ENCODE assay signal across 24 cellular contexts in genomic region chr10:111379521-111379920, GRCh38.
"Had no signal": no experiment of that assay in that cellular context is flagged by ENCODE, and none has a peak within 500 bp of the region (broad histone marks: within the 10 kb centered on the region; RNA-seq: fewer than 3 reads in every experiment).

No MANE protein-coding gene starts in this region.

- DNase-seq: activated B cell treated with CpG ODN at 0.5 μM for 24 hours; activated CD4-positive, alpha-beta T cell treated with anti-CD3 and anti-CD28 coated beads for 1 hour; activated CD4-positive, alpha-beta T cell treated with anti-CD3 and anti-CD28 coated beads, Interleukin-2, amount 10 ng/mL, durations not matched to agents 24 days and 14 days; activated CD4-positive, alpha-beta T cell treated with anti-CD3 and anti-CD28 coated beads, Interleukin-2, amount 50 U/mL, for 48 hours; activated CD8-positive, alpha-beta memory T cell treated with anti-CD3 and anti-CD28 coated beads, Interleukin-2, amount 10 ng/mL, durations not matched to agents 7 days and 5 days; activated effector memory CD4-positive, alpha-beta T cell treated with Interleukin-2 at 50 U/mL for 16 hours; activated naive CD4-positive, alpha-beta T cell; activated T-cell treated with anti-CD3 and anti-CD28 coated beads, Interleukin-2, amount 50 U/mL, for 24 hours; aorta; MG63; MV-4-11; NCI-H1105; NCI-H1436; NCI-H1694 treated with DMSO at 0.1 percent for 48 hours; NCI-H2029 treated with DMSO at 0.1 percent for 48 hours; NCI-H446; NCI-H524; PC-3; SIG-M5; T-cell; T-helper 2 cell; T1000 had no signal

- H3K4me3 ChIP-seq: breast epithelium, MG63, SK-N-MC had no signal

- ATAC-seq: activated CD8-positive, alpha-beta memory T cell treated with anti-CD3 and anti-CD28 coated beads, Interleukin-2, amount 10 ng/mL, durations not matched to agents 7 days and 5 days; PC-3; T-cell had no signal
